ENCODE assay signal across 20 cellular contexts in the genomic region with DNA sequence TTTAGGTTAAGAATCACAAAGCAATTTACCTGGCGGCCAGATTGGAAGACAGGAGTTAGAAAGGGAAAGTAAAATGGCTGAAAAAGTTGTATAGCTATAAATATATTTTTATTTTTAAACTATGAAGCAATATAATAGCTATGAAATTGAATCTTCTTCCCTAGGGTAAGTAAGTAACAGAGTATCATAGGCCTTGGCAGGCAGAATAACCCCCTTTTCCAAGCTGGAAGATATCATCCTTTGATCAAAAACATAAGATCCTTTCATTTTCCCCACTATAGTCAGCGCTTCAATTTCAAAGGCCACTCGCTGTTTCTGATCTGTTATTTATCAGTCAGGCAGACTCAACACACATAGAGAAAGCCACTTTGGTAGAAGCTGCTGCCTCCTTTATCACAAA.
DNase-seq lines count a peak whose midpoint lies in the region; ATAC-seq, FAIRE-seq and TF ChIP-seq lines count a peak whose summit lies in the region.
"Had no signal": no experiment of that assay in that cellular context is flagged by ENCODE, and none has a peak within 500 bp of the region (broad histone marks: within the 10 kb centered on the region; RNA-seq: fewer than 3 reads in every experiment).

No MANE protein-coding gene starts in this region.

- H3K36me3 ChIP-seq in GM23338 (ENCODE audit: insufficient read depth) (no peaks in the 10 kb centered on the region), skeletal muscle tissue (ENCODE audit: control insufficient read depth in 3 of 3, insufficient read depth in 3 of 3, low read length in 3 of 3) (no peaks in the 10 kb centered on the region)
- H3K36me3 ChIP-seq: left ventricle myocardium inferior, SJSA1, transverse colon had no signal

- ATAC-seq in GM23338 (no peak), HG03095 (IDR thresholded peaks at IDR 0.05; ENCODE audit: unreplicated experiment) (no peak), esophagus mucosa (no peak)
- ATAC-seq: activated CD8-positive, alpha-beta T cell treated with anti-CD3 and anti-CD28 coated beads, Interleukin-2, amount 10 ng/mL, durations not matched to agents 7 days and 5 days; activated T-helper 17 cell treated with anti-CD3 and anti-CD28 coated beads, Interleukin-2, amount 50 U/mL, for 72 hours had no signal

- no peaks in the 10 kb centered on the region for H3F3A ChIP-seq in GM23338 (replicated peaks; ENCODE audit: low read depth)

- no peaks in the 10 kb centered on the region for H3K27me3 Mint-ChIP-seq in GM23338 (ENCODE audit: insufficient read depth, low read depth, poor library complexity)

- no peaks in the 10 kb centered on the region for H3K27me3 ChIP-seq in GM23338 (ENCODE audit: insufficient read depth)
- H3K27me3 ChIP-seq in skeletal muscle tissue (ENCODE audit: control insufficient read depth in 3 of 3, insufficient read depth in 3 of 3, low read length in 3 of 3), result no peaks in the 10 kb centered on the region
- H3K27me3 ChIP-seq: SJSA1 had no signal

- 0 out of 2 replicates have a peak, but pooled peaks cover 8% of the 10 kb centered on the region for H3K9me2 ChIP-seq in GM23338 (ENCODE audit: insufficient read depth)

- H3K4me1 Mint-ChIP-seq in GM23338, result no peaks in the 10 kb centered on the region
- H3K4me1 Mint-ChIP-seq: activated T-helper 17 cell treated with anti-CD3 and anti-CD28 coated beads, Interleukin-2, amount 50 U/mL, for 72 hours; B cell; naive B cell had no signal

- DNase-seq in GM23338 (ENCODE audit: low spot score), result no peak
- DNase-seq in RPMI7951 (ENCODE audit: low read depth), result peak; percentile 23
- peak; percentile 4 for DNase-seq in fibroblast of the conjunctiva (ENCODE audit: low read depth)
- DNase-seq in GM19239 (ENCODE audit: insufficient read length, low spot score), result no peak
- DNase-seq in RKO (ENCODE audit: low spot score), result no peak
- DNase-seq: activated CD8-positive, alpha-beta T cell treated with anti-CD3 and anti-CD28 coated beads, Interleukin-2, amount 10 ng/mL, durations not matched to agents 7 days and 5 days; amniotic stem cell; left ventricle myocardium inferior; naive B cell; NCI-H1092 treated with DMSO at 0.1 percent for 48 hours; NK-92 treated with Interleukin-12 subunit alpha and Interleukin-12 subunit beta, amount 100 ng/mL, for 24 hours; stimulated activated CD8-positive, alpha-beta memory T cell treated with anti-CD3 and anti-CD28 coated beads, Interleukin-4, amount 100 ng/mL, for 48 hours; transverse colon had no signal

- no peaks in the 10 kb centered on the region for H4K20me1 ChIP-seq in GM23338 (replicated peaks; ENCODE audit: insufficient read depth)

- H3K27ac ChIP-seq in GM23338 (ENCODE audit: low read depth), result no peak overlapping the region
- peak overlapping the region; percentile 79 for H3K27ac ChIP-seq in skeletal muscle tissue (ENCODE audit: low read depth, low read length)
- H3K27ac ChIP-seq: left ventricle myocardium inferior, SJSA1 had no signal

- TF ChIP-seq CTCF in GM23338 (conservative IDR thresholded peaks at IDR 0.05; ENCODE audit: low read depth in 2 of 2), result no peak

- FAIRE-seq in GM19239 (lab: Jason Lieb, UNC), result no peak
- FAIRE-seq: colon had no signal

- H3K4me3 ChIP-seq in GM23338 (no peak overlapping the region), skeletal muscle tissue (ENCODE audit: low read length in 3 of 3) (peak overlapping the region; percentile 4 to 67 (median 52))
- H3K4me3 ChIP-seq: left ventricle myocardium inferior had no signal

- no peaks in the 10 kb centered on the region for H3K9me3 Mint-ChIP-seq in GM23338
- H3K9me3 Mint-ChIP-seq: naive B cell had no signal

- no peak overlapping the region for H3K4me2 ChIP-seq in GM23338

- H3K9ac ChIP-seq in skeletal muscle tissue (ENCODE audit: low read depth in 1 of 3, low read length in 3 of 3), result peak overlapping the region in 1 of 3 donors; percentile 66

- no peaks in the 10 kb centered on the region for H3K9me3 ChIP-seq in skeletal muscle tissue (ENCODE audit: control insufficient read depth in 3 of 3, low read length in 3 of 3)
- H3K9me3 ChIP-seq: left ventricle myocardium inferior, SJSA1, transverse colon had no signal

- H3K27ac Mint-ChIP-seq in GM23338, result no peak overlapping the region
- H3K27ac Mint-ChIP-seq: activated CD8-positive, alpha-beta T cell treated with anti-CD3 and anti-CD28 coated beads, Interleukin-2, amount 10 ng/mL, durations not matched to agents 7 days and 5 days; activated T-helper 17 cell treated with anti-CD3 and anti-CD28 coated beads, Interleukin-2, amount 50 U/mL, for 72 hours; B cell; naive B cell had no signal

- H3K4me3 Mint-ChIP-seq in GM23338, result no peak overlapping the region
- H3K4me3 Mint-ChIP-seq: activated CD8-positive, alpha-beta T cell treated with anti-CD3 and anti-CD28 coated beads, Interleukin-2, amount 10 ng/mL, durations not matched to agents 7 days and 5 days; activated T-helper 17 cell treated with anti-CD3 and anti-CD28 coated beads, Interleukin-2, amount 50 U/mL, for 72 hours; B cell; naive B cell had no signal

- no peaks in the 10 kb centered on the region for H3K36me3 Mint-ChIP-seq in GM23338 (ENCODE audit: low read depth)
- H3K36me3 Mint-ChIP-seq: naive B cell had no signal

- H3K79me2 ChIP-seq in GM23338 (replicated peaks; ENCODE audit: insufficient read depth), result no peaks in the 10 kb centered on the region

- H2AFZ ChIP-seq in GM23338, result peak overlapping the region; percentile 82

- H3K4me1 ChIP-seq in GM23338 (ENCODE audit: insufficient read depth) (no peaks in the 10 kb centered on the region), skeletal muscle tissue (ENCODE audit: control insufficient read depth in 3 of 3, insufficient read depth in 3 of 3, low read length in 3 of 3) (peaks cover 0 to 12% (median 2%) of the 10 kb centered on the region in 3 donors)

TF ChIP-seq in GM23338, 12 proteins besides CTCF, POLR2A, EP300 and RAD21 (continues in another document):
- TF ChIP-seq ZNF331 (CRISPR knock-in tag; IDR thresholded peaks at IDR 0.05; ENCODE audit: low read depth) (no peak), POLR2AphosphoS5 (IDR thresholded peaks at IDR 0.05; ENCODE audit: low read depth) (no peak), NANOG (IDR thresholded peaks at IDR 0.05; ENCODE audit: borderline replicate concordance) (no peak), EZH2phosphoT487 (IDR thresholded peaks at IDR 0.05; ENCODE audit: unreplicated experiment) (no peak), STAT1 (IDR thresholded peaks at IDR 0.05; ENCODE audit: unreplicated experiment) (no peak), ETS1 (IDR thresholded peaks at IDR 0.05) (no peak)
- TF ChIP-seq, protein P1, sequence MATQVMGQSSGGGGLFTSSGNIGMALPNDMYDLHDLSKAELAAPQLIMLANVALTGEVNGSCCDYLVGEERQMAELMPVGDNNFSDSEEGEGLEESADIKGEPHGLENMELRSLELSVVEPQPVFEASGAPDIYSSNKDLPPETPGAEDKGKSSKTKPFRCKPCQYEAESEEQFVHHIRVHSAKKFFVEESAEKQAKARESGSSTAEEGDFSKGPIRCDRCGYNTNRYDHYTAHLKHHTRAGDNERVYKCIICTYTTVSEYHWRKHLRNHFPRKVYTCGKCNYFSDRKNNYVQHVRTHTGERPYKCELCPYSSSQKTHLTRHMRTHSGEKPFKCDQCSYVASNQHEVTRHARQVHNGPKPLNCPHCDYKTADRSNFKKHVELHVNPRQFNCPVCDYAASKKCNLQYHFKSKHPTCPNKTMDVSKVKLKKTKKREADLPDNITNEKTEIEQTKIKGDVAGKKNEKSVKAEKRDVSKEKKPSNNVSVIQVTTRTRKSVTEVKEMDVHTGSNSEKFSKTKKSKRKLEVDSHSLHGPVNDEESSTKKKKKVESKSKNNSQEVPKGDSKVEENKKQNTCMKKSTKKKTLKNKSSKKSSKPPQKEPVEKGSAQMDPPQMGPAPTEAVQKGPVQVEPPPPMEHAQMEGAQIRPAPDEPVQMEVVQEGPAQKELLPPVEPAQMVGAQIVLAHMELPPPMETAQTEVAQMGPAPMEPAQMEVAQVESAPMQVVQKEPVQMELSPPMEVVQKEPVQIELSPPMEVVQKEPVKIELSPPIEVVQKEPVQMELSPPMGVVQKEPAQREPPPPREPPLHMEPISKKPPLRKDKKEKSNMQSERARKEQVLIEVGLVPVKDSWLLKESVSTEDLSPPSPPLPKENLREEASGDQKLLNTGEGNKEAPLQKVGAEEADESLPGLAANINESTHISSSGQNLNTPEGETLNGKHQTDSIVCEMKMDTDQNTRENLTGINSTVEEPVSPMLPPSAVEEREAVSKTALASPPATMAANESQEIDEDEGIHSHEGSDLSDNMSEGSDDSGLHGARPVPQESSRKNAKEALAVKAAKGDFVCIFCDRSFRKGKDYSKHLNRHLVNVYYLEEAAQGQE (IDR thresholded peaks at IDR 0.05; ENCODE audit: unreplicated experiment), result no peak

Comparison
In these comparisons a context has a peak if more than half of its experiments do, and no peak if none do; other contexts are left out.
1. DNase-seq: peak in RPMI7951 (single experiment) and fibroblast of the conjunctiva (single experiment); none in GM23338 (single experiment), GM19239 (single experiment) and RKO (single experiment).